Comparison of ENCODE assay signal across 18 cellular contexts in genomic region chr22:50119169-50119767, GRCh38. TPM values are rescaled to one million over a fixed set of nuclear protein-coding genes. Genes with fewer than 3 reads are reported as not detected.
DNase-seq lines count a peak whose midpoint lies in the region; ATAC-seq, FAIRE-seq and TF ChIP-seq lines count a peak whose summit lies in the region.
"Had no signal": no experiment of that assay in that cellular context is flagged by ENCODE, and none has a peak within 500 bp of the region (broad histone marks: within the 10 kb centered on the region; RNA-seq: fewer than 3 reads in every experiment).

No MANE protein-coding gene starts in this region.

- ATAC-seq in lower lobe of right lung = peak in 1 of 2 donors; percentile 10
- peak; percentile 31 for ATAC-seq in stimulated activated memory B cell treated with anti-CD40 and anti-IgM and Interleukin-4, amounts not matched to agents 10 μg/mL and 1 μg/mL and 100 μg/mL, for 72 hours
- ATAC-seq in HG03196 (IDR thresholded peaks at IDR 0.05; ENCODE audit: unreplicated experiment) = no peak
- ATAC-seq: CD8-positive, alpha-beta T cell; PC-3 had no signal

- peaks cover 55% of the 10 kb centered on the region for H3K27me3 Mint-ChIP-seq in stimulated activated memory B cell treated with anti-CD40 and anti-IgM and Interleukin-4, amounts not matched to agents 10 μg/mL and 1 μg/mL and 100 μg/mL, for 72 hours

- no peak overlapping the region for H3K27ac Mint-ChIP-seq in stimulated activated memory B cell treated with anti-CD40 and anti-IgM and Interleukin-4, amounts not matched to agents 10 μg/mL and 1 μg/mL and 100 μg/mL, for 72 hours
- H3K27ac Mint-ChIP-seq: CD8-positive, alpha-beta T cell had no signal

- TF ChIP-seq CTCF in GM10248 (IDR thresholded peaks at IDR 0.05; ENCODE audit: control extremely low read depth, extremely low read depth, low read depth, missing control alignments) = no peak
- TF ChIP-seq CTCF in bronchial epithelial cell (IDR thresholded peaks at IDR 0.05; ENCODE audit: insufficient read depth, low read length, severe bottlenecking) = no peak
- TF ChIP-seq CTCF in lower lobe of right lung (IDR thresholded peaks at IDR 0.05) = no peak

- no peaks in the 10 kb centered on the region for H3K9me2 ChIP-seq in Karpas-422 (replicated peaks; ENCODE audit: insufficient read depth, low read length)

- DNase-seq in GM10248 (ENCODE audit: extremely low spot score) = peak; percentile 4
- no peak for DNase-seq in bronchial epithelial cell (ENCODE audit: low read depth)
- no peak for DNase-seq in lower lobe of right lung
- DNase-seq in NCI-H748 treated with DMSO at 0.1 percent for 48 hours (lab: John Stamatoyannopoulos, UW) = no peak
- no peak for DNase-seq in NCI-H524 treated with DMSO at 0.1 percent for 48 hours (lab: John Stamatoyannopoulos, UW)
- no peak for DNase-seq in Karpas-422
- DNase-seq: CD8-positive, alpha-beta T cell; DMS 273 treated with DMSO at 0.1 percent for 48 hours; NCI-H1436; NCI-H2081 treated with DMSO at 0.1 percent for 48 hours; NCI-H2227 treated with DMSO at 0.1 percent for 48 hours; NCI-H526; PC-3 had no signal

- intact Hi-C loops in lower lobe of right lung (cut with DNase I) = no loop called here

- FAIRE-seq in bronchial epithelial cell (lab: Jason Lieb, UNC) = peak; percentile 95
- FAIRE-seq: H54 had no signal

- no peaks in the 10 kb centered on the region for H4K20me1 ChIP-seq in Karpas-422 (ENCODE audit: insufficient read depth, low read depth, low read length)

- CTCF ChIA-PET in GM10248 (lab: Yijun Ruan, JAX) = interaction anchor here (1.3 to 1.8 kb wide), 2 partner anchors 10 to 30 kb away, joined by 4 to 5 read pairs; no protein-coding TSS in a partner anchor

- peak overlapping the region; percentile 6 for H3K27ac ChIP-seq in lower lobe of right lung
- no peak overlapping the region for H3K27ac ChIP-seq in Karpas-422 (ENCODE audit: low read length)
- H3K27ac ChIP-seq: SK-N-MC had no signal

- H3K36me3 ChIP-seq in bronchial epithelial cell (ENCODE audit: control insufficient read depth, insufficient read depth, low read length) (no peaks in the 10 kb centered on the region), lower lobe of right lung (no peaks in the 10 kb centered on the region), Karpas-422 (ENCODE audit: insufficient read depth, low read length) (no peaks in the 10 kb centered on the region)

- POLR2A ChIA-PET in GM10248 (lab: Yijun Ruan, JAX) = no interaction called here

- H3K4me2 ChIP-seq in Karpas-422 (ENCODE audit: low read depth, low read length, poor library complexity, severe bottlenecking) = no peak overlapping the region

- H3K9ac ChIP-seq in Karpas-422 (ENCODE audit: low read length) = no peak overlapping the region

- no peaks in the 10 kb centered on the region for H3K4me1 Mint-ChIP-seq in stimulated activated memory B cell treated with anti-CD40 and anti-IgM and Interleukin-4, amounts not matched to agents 10 μg/mL and 1 μg/mL and 100 μg/mL, for 72 hours

- H3K36me3 Mint-ChIP-seq in stimulated activated memory B cell treated with anti-CD40 and anti-IgM and Interleukin-4, amounts not matched to agents 10 μg/mL and 1 μg/mL and 100 μg/mL, for 72 hours = peaks cover 5% of the 10 kb centered on the region

- H3K4me1 ChIP-seq in lower lobe of right lung (peaks cover 18% of the 10 kb centered on the region), Karpas-422 (ENCODE audit: low read length) (no peaks in the 10 kb centered on the region)

- no peak overlapping the region for H3K4me3 Mint-ChIP-seq in stimulated activated memory B cell treated with anti-CD40 and anti-IgM and Interleukin-4, amounts not matched to agents 10 μg/mL and 1 μg/mL and 100 μg/mL, for 72 hours
- H3K4me3 Mint-ChIP-seq: CD8-positive, alpha-beta T cell had no signal

- no peaks in the 10 kb centered on the region for H3K79me2 ChIP-seq in Karpas-422 (ENCODE audit: low read length)

- H2AFZ ChIP-seq in Karpas-422 (ENCODE audit: low read length) = no peak overlapping the region

- H3K4me3 ChIP-seq in bronchial epithelial cell (ENCODE audit: low read depth, low read length) (no peak overlapping the region), lower lobe of right lung (no peak overlapping the region), Karpas-422 (ENCODE audit: low read length) (no peak overlapping the region)
- H3K4me3 ChIP-seq: SK-N-MC had no signal

- H3K27me3 ChIP-seq in bronchial epithelial cell (ENCODE audit: control insufficient read depth, insufficient read depth, low read length) = no peaks in the 10 kb centered on the region
- H3K27me3 ChIP-seq in lower lobe of right lung (ENCODE audit: low read depth) = peaks cover 3% of the 10 kb centered on the region
- peaks cover 2% of the 10 kb centered on the region; the same call in 1 of the 2 replicates for H3K27me3 ChIP-seq in Karpas-422 (ENCODE audit: low read length)

- H3K9me3 ChIP-seq in lower lobe of right lung (peaks cover 12% of the 10 kb centered on the region), Karpas-422 (ENCODE audit: low read length) (no peaks in the 10 kb centered on the region)

- peaks cover 7% of the 10 kb centered on the region for H3K9me3 Mint-ChIP-seq in stimulated activated memory B cell treated with anti-CD40 and anti-IgM and Interleukin-4, amounts not matched to agents 10 μg/mL and 1 μg/mL and 100 μg/mL, for 72 hours

RNA-seq across cellular contexts. Expression of gene MOV10L1, which starts 29.5 kb away (rescaled TPM):
- total RNA-seq in bronchial epithelial cell (0.26 and 1.4 TPM in 2 replicates), lower lobe of right lung (0.56 TPM)
- 2.9 TPM in 1 of 2 replicates, not detected in the other for total RNA-seq in Karpas-422 (2014; rRNA removed; shearing (Covaris generic); ENCODE audit: low replicate concordance)
- total RNA-seq: CD8-positive, alpha-beta T cell had no signal

RNA-seq across cellular contexts. Expression of gene MLC1, which starts 34.0 kb away (rescaled TPM):
- total RNA-seq in bronchial epithelial cell = under 0.01 TPM in 1 of 2 replicates, not detected in the other
- 3.2 TPM for total RNA-seq in lower lobe of right lung
- not detected in 2 replicates for total RNA-seq in Karpas-422 (2014; rRNA removed; shearing (Covaris generic); ENCODE audit: low replicate concordance)
- total RNA-seq: Daoy had no signal

RNA-seq across cellular contexts. Expression of gene PANX2, which starts 51.3 kb away (rescaled TPM):
- total RNA-seq in bronchial epithelial cell = 0.26 and 0.77 TPM in 2 replicates
- 2.5 TPM for total RNA-seq in lower lobe of right lung
- not detected in 2 replicates for total RNA-seq in Karpas-422 (2014; rRNA removed; shearing (Covaris generic); ENCODE audit: low replicate concordance)
